Comparison of ENCODE assay signal across 1 cellular context in the genomic region with DNA sequence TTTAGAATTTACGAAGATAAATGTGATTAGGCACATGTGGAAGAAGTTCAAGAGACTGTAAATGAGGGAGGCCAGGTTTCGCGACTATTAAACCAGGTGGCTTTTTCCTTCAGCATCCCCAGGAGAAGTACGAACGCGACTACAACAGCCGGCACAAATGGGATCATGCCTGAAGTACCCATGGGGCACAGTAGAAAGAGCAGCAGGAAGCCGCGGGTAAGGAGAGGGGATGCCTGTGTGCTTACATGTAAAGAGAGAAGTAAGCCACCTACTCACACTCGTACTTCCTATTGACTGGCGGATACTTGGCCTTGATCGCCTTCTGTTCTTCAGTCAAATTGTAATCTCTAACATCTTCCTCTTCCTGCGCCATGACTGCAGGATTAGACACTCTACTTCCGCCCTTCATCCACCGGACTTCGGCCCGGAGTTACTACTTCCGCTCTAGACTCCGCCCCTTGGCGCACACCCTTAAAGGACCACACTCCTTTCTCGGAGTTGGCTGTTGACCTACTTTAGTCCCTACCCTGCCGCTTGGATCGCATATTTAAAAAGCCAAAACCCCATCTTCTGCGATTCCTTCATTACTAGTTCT.
TF ChIP-seq lines count a peak whose summit lies in the region.

Gene ZBTB8OS, minus strand, starts transcription at position 394 of the 595 bp plus-strand sequence. Its CDS starts 21 bp downstream, at position 373.

TF ChIP-seq in K562, 482 proteins besides CTCF, POLR2A, EP300 and RAD21 (continued from another document and continues in another):
- TF ChIP-seq ETV6 (IDR thresholded peaks at IDR 0.05; ENCODE audit: borderline replicate concordance in 1 of 2, low read depth in 2 of 2, low read length in 1 of 2) = no peak; a peak in 1 of 4 replicates
- no peak for TF ChIP-seq ETV6 (CRISPR knock-in tag; IDR thresholded peaks at IDR 0.05; ENCODE audit: borderline replicate concordance)
- TF ChIP-seq ASH1L (IDR thresholded peaks at IDR 0.05; ENCODE audit: borderline replicate concordance, low read depth, partially characterized antibody) = peak; percentile 74
- no peak; the same call in 1 of the 2 replicates for TF ChIP-seq MYC (IDR thresholded peaks at IDR 0.05; ENCODE audit: low read depth, low read length)
- TF ChIP-seq MYC (CRISPR knock-in tag; IDR thresholded peaks at IDR 0.05; ENCODE audit: borderline replicate concordance, low read depth) = no peak
- no peak for TF ChIP-seq ZKSCAN3 (CRISPR knock-in tag; IDR thresholded peaks at IDR 0.05)
- TF ChIP-seq KDM1A (IDR thresholded peaks at IDR 0.05) = peak; percentile 23 to 30; a peak in 1 of 4 replicates
- TF ChIP-seq CHAMP1 (IDR thresholded peaks at IDR 0.05) = peak; percentile 71
- peak; percentile 97 for TF ChIP-seq E2F8 (IDR thresholded peaks at IDR 0.05; ENCODE audit: low read depth, partially characterized antibody)
- no peak for TF ChIP-seq CREBBP (IDR thresholded peaks at IDR 0.05; ENCODE audit: low read depth, low read length)
- TF ChIP-seq, protein P1, sequence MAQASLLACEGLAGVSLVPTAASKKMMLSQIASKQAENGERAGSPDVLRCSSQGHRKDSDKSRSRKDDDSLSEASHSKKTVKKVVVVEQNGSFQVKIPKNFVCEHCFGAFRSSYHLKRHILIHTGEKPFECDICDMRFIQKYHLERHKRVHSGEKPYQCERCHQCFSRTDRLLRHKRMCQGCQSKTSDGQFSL (CRISPR knock-in tag; IDR thresholded peaks at IDR 0.05) = no peak
- TF ChIP-seq, protein P1 (tag; IDR thresholded peaks at IDR 0.05) = no peak
- no peak for TF ChIP-seq CEBPG (CRISPR knock-in tag; IDR thresholded peaks at IDR 0.05)
- TF ChIP-seq CEBPG (tag; conservative IDR thresholded peaks at IDR 0.05 in 1 of 2, IDR thresholded peaks at IDR 0.05 in 1 of 2) = no peak
- TF ChIP-seq PHF20 (IDR thresholded peaks at IDR 0.05; ENCODE audit: partially characterized antibody) = peak; percentile 61
- no peak for TF ChIP-seq ZNF707 (CRISPR knock-in tag; conservative IDR thresholded peaks at IDR 0.05)
- TF ChIP-seq SRSF1 (IDR thresholded peaks at IDR 0.05; ENCODE audit: low read depth, low read length) = no peak
- TF ChIP-seq EHMT2 (IDR thresholded peaks at IDR 0.05) = peak; percentile 49; the same call in 1 of the 2 replicates
- TF ChIP-seq, protein P2, sequence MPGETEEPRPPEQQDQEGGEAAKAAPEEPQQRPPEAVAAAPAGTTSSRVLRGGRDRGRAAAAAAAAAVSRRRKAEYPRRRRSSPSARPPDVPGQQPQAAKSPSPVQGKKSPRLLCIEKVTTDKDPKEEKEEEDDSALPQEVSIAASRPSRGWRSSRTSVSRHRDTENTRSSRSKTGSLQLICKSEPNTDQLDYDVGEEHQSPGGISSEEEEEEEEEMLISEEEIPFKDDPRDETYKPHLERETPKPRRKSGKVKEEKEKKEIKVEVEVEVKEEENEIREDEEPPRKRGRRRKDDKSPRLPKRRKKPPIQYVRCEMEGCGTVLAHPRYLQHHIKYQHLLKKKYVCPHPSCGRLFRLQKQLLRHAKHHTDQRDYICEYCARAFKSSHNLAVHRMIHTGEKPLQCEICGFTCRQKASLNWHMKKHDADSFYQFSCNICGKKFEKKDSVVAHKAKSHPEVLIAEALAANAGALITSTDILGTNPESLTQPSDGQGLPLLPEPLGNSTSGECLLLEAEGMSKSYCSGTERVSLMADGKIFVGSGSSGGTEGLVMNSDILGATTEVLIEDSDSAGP (CRISPR knock-in tag; IDR thresholded peaks at IDR 0.05) = peak; percentile 99
- TF ChIP-seq ZNF143 (CRISPR knock-in tag; IDR thresholded peaks at IDR 0.05) = 0 out of 2 replicates have a peak, but pooled peaks have one; percentile 4
- TF ChIP-seq ZNF384 (IDR thresholded peaks at IDR 0.05; ENCODE audit: low read depth, low read length) = 0 out of 2 replicates have a peak, but pooled peaks have one; percentile 14
- no peak for TF ChIP-seq OTX1 (CRISPR knock-in tag; IDR thresholded peaks at IDR 0.05)
- peak; percentile 99 for TF ChIP-seq GATA2 (CRISPR knock-in tag; IDR thresholded peaks at IDR 0.05)
- TF ChIP-seq SLC30A9 (CRISPR knock-in tag; IDR thresholded peaks at IDR 0.05) = no peak
- TF ChIP-seq TCF3 (CRISPR knock-in tag; IDR thresholded peaks at IDR 0.05) = no peak
- TF ChIP-seq GATAD2A (IDR thresholded peaks at IDR 0.05) = no peak
- TF ChIP-seq PKNOX1 (IDR thresholded peaks at IDR 0.05) = peak; percentile 40
- TF ChIP-seq SMARCE1 (IDR thresholded peaks at IDR 0.05) = peak; percentile 46; the same call in 1 of the 2 replicates
- peak; percentile 62 for TF ChIP-seq SAP30 (IDR thresholded peaks at IDR 0.05; ENCODE audit: borderline replicate concordance, insufficient read depth, low read depth, low read length, poor library complexity, severe bottlenecking)
- TF ChIP-seq, protein P3, sequence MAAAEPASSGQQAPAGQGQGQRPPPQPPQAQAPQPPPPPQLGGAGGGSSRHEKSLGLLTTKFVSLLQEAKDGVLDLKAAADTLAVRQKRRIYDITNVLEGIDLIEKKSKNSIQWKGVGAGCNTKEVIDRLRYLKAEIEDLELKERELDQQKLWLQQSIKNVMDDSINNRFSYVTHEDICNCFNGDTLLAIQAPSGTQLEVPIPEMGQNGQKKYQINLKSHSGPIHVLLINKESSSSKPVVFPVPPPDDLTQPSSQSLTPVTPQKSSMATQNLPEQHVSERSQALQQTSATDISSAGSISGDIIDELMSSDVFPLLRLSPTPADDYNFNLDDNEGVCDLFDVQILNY (CRISPR knock-in tag; IDR thresholded peaks at IDR 0.05) = no peak
- 0 out of 2 replicates have a peak, but pooled peaks have one; percentile 45 for TF ChIP-seq HIVEP1 (CRISPR knock-in tag; IDR thresholded peaks at IDR 0.05)
- TF ChIP-seq KDM4B (IDR thresholded peaks at IDR 0.05; ENCODE audit: borderline replicate concordance in 2 of 2, low read depth in 1 of 2) = peak in 1 of 2 experiments; percentile 61; a peak in 1 of 4 replicates
- TF ChIP-seq ZBTB11 (CRISPR knock-in tag; IDR thresholded peaks at IDR 0.05) = peak in 1 of 3 experiments; percentile 30; a peak in 3 of 6 replicates
- TF ChIP-seq ARNT (IDR thresholded peaks at IDR 0.05) = no peak; a peak in 2 of 4 replicates
- peak; percentile 68 for TF ChIP-seq CREB1 (IDR thresholded peaks at IDR 0.05)
- TF ChIP-seq CREB1 (CRISPR knock-in tag; IDR thresholded peaks at IDR 0.05) = no peak
- peak; percentile 90 for TF ChIP-seq SUPT5H (IDR thresholded peaks at IDR 0.05)
- TF ChIP-seq BCOR (IDR thresholded peaks at IDR 0.05) = peak; percentile 8; the same call in 1 of the 2 replicates
- TF ChIP-seq KDM5B (IDR thresholded peaks at IDR 0.05; ENCODE audit: insufficient replicate concordance, low read depth, low read length) = peak; percentile 95
- peak; percentile 44 for TF ChIP-seq SETDB1 (IDR thresholded peaks at IDR 0.05; ENCODE audit: low read length)
- TF ChIP-seq C11orf30 (IDR thresholded peaks at IDR 0.05; ENCODE audit: low read depth) = peak; percentile 86
- TF ChIP-seq MXI1 (IDR thresholded peaks at IDR 0.05; ENCODE audit: low read depth, low read length) = 0 out of 2 replicates have a peak, but pooled peaks have one; percentile 38
- TF ChIP-seq WHSC1 (IDR thresholded peaks at IDR 0.05; ENCODE audit: low read length) = no peak
- peak; percentile 98 for TF ChIP-seq ELF2 (CRISPR knock-in tag; IDR thresholded peaks at IDR 0.05)
- TF ChIP-seq, protein P4, sequence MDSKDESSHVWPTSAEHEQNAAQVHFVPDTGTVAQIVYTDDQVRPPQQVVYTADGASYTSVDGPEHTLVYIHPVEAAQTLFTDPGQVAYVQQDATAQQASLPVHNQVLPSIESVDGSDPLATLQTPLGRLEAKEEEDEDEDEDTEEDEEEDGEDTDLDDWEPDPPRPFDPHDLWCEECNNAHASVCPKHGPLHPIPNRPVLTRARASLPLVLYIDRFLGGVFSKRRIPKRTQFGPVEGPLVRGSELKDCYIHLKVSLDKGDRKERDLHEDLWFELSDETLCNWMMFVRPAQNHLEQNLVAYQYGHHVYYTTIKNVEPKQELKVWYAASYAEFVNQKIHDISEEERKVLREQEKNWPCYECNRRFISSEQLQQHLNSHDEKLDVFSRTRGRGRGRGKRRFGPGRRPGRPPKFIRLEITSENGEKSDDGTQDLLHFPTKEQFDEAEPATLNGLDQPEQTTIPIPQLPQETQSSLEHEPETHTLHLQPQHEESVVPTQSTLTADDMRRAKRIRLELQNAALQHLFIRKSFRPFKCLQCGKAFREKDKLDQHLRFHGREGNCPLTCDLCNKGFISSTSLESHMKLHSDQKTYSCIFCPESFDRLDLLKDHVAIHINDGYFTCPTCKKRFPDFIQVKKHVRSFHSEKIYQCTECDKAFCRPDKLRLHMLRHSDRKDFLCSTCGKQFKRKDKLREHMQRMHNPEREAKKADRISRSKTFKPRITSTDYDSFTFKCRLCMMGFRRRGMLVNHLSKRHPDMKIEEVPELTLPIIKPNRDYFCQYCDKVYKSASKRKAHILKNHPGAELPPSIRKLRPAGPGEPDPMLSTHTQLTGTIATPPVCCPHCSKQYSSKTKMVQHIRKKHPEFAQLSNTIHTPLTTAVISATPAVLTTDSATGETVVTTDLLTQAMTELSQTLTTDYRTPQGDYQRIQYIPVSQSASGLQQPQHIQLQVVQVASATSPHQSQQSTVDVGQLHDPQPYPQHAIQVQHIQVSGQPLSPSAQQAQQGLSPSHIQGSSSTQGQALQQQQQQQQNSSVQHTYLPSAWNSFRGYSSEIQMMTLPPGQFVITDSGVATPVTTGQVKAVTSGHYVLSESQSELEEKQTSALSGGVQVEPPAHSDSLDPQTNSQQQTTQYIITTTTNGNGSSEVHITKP (IDR thresholded peaks at IDR 0.05; ENCODE audit: partially characterized antibody) = peak; percentile 4
- TF ChIP-seq STAT5A (IDR thresholded peaks at IDR 0.05; ENCODE audit: borderline replicate concordance, low read length) = no peak
- TF ChIP-seq HCFC1 (IDR thresholded peaks at IDR 0.05; ENCODE audit: low read depth, low read length) = peak; percentile 88
- TF ChIP-seq GABPB1 (CRISPR knock-in tag; IDR thresholded peaks at IDR 0.05) = peak; percentile 97
